Comparison of ENCODE assay signal across 1 cellular context in genomic region chr11:116731821-116732739, GRCh38.
TF ChIP-seq lines count a peak whose summit lies in the region.

No MANE protein-coding gene starts in this region.

TF ChIP-seq in HepG2, 621 proteins besides CTCF, POLR2A, EP300 and RAD21:
- TF ChIP-seq SP4 (CRISPR knock-in tag; IDR thresholded peaks at IDR 0.05) (0 out of 2 replicates have a peak, but pooled peaks have one; percentile 29), MTF1 (CRISPR knock-in tag; IDR thresholded peaks at IDR 0.05) (no peak), ZNF773 (CRISPR knock-in tag; IDR thresholded peaks at IDR 0.05; ENCODE audit: borderline replicate concordance) (no peak), SP140L (CRISPR knock-in tag; IDR thresholded peaks at IDR 0.05; ENCODE audit: borderline replicate concordance) (no peak), MAFG (CRISPR knock-in tag; IDR thresholded peaks at IDR 0.05) (no peak)
